In the genomic region with DNA sequence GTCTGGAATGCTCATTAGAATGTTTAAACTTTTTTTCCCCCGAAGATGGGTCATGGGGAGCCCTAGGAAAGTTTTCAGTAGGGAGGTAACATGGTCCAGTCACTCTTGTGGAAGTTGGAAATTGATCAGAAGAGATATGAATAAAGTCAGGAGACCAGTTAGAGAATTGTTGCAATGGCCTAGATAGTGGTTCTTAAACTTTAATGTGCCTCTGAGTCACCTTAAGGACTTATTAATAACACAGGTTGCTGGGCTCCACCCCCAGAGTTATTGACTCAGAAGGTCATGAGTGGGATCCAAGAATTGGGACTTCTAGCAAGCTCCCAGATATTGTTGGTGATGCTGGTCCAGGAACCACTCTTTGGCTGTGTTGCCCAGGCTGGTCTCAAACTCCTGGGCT, we compare ENCODE assay signal across 20 cellular contexts. TPM values are rescaled to one million over a fixed set of nuclear protein-coding genes. Genes with fewer than 3 reads are reported as not detected.
DNase-seq lines count a peak whose midpoint lies in the region; ATAC-seq and TF ChIP-seq lines count a peak whose summit lies in the region.
"Had no signal": no experiment of that assay in that cellular context is flagged by ENCODE, and none has a peak within 500 bp of the region (broad histone marks: within the 10 kb centered on the region; RNA-seq: fewer than 3 reads in every experiment).

No MANE protein-coding gene starts in this region.

- H3K79me2 ChIP-seq in PC-3 (ENCODE audit: low read length), result no peaks in the 10 kb centered on the region

- H3K9me3 ChIP-seq in PC-3 (ENCODE audit: low read length) (no peaks in the 10 kb centered on the region), ovary (no peaks in the 10 kb centered on the region)
- H3K9me3 ChIP-seq: A549, right lobe of liver had no signal

- H3K4me3 Mint-ChIP-seq in activated naive CD4-positive, alpha-beta T cell treated with anti-CD3 and anti-CD28 coated beads, Interleukin-2, amount 10 ng/mL, durations not matched to agents 7 days and 5 days, result no peak overlapping the region
- H3K4me3 Mint-ChIP-seq: activated CD4-positive, alpha-beta memory T cell treated with anti-CD3 and anti-CD28 coated beads, Interleukin-2, amount 10 ng/mL, durations not matched to agents 7 days and 5 days; activated T-cell treated with anti-CD3 and anti-CD28 coated beads, Interleukin-2, amount 50 U/mL, for 4 hours; memory B cell; naive B cell; T-helper 2 cell treated with Interferon-gamma antibody and Interleukin-4, amounts not matched to agents 5 μg/mL and 100 μg/mL, for 36 hours had no signal

- H3K9ac ChIP-seq in PC-3 (ENCODE audit: low read length), result no peak overlapping the region
- H3K9ac ChIP-seq: BLaER1 had no signal

- H3K9me2 ChIP-seq in PC-3 (replicated peaks; ENCODE audit: low read length), result no peaks in the 10 kb centered on the region

- peaks cover 3% of the 10 kb centered on the region for H3K36me3 Mint-ChIP-seq in activated naive CD4-positive, alpha-beta T cell treated with anti-CD3 and anti-CD28 coated beads, Interleukin-2, amount 10 ng/mL, durations not matched to agents 7 days and 5 days
- H3K36me3 Mint-ChIP-seq: naive B cell had no signal

- H2AFZ ChIP-seq in PC-3 (ENCODE audit: low read length), result no peak overlapping the region

- H3K27ac ChIP-seq in PC-3 (ENCODE audit: low read length), result no peak overlapping the region
- H3K27ac ChIP-seq in ovary, result no peak overlapping the region
- H3K27ac ChIP-seq: A549, BLaER1, brain microvascular endothelial cell, right lobe of liver had no signal

- POLR2A ChIA-PET in PC-3 (lab: Charles Lee; ENCODE audit: unreplicated experiment), result no interaction called here

- no peaks in the 10 kb centered on the region for H3K9me3 Mint-ChIP-seq in activated naive CD4-positive, alpha-beta T cell treated with anti-CD3 and anti-CD28 coated beads, Interleukin-2, amount 10 ng/mL, durations not matched to agents 7 days and 5 days
- H3K9me3 Mint-ChIP-seq: activated CD4-positive, alpha-beta memory T cell treated with anti-CD3 and anti-CD28 coated beads, Interleukin-2, amount 10 ng/mL, durations not matched to agents 7 days and 5 days; activated T-cell treated with anti-CD3 and anti-CD28 coated beads, Interleukin-2, amount 50 U/mL, for 4 hours; memory B cell; naive B cell; T-helper 2 cell treated with Interferon-gamma antibody and Interleukin-4, amounts not matched to agents 5 μg/mL and 100 μg/mL, for 36 hours had no signal

- peaks cover 2% of the 10 kb centered on the region for H3K4me1 Mint-ChIP-seq in activated naive CD4-positive, alpha-beta T cell treated with anti-CD3 and anti-CD28 coated beads, Interleukin-2, amount 10 ng/mL, durations not matched to agents 7 days and 5 days

- H3K27me3 ChIP-seq in PC-3 (ENCODE audit: low read length), result no peaks in the 10 kb centered on the region
- H3K27me3 ChIP-seq in ovary, result no peaks in the 10 kb centered on the region

- no TSS peak for BruUV-seq in PC-3 (replicated peaks; lab: Mats Ljungman, UMichigan)

- ATAC-seq in PC-3, result no peak
- no peak for ATAC-seq in sciatic nerve
- ATAC-seq: A549; activated T-cell treated with anti-CD3 and anti-CD28 coated beads, Interleukin-2, amount 50 U/mL, for 4 hours; right lobe of liver had no signal

- no peak overlapping the region for H3K4me3 ChIP-seq in PC-3 (ENCODE audit: low read length)
- no peak overlapping the region for H3K4me3 ChIP-seq in ovary
- H3K4me3 ChIP-seq: A549, BLaER1, right lobe of liver had no signal

- peaks cover 43% of the 10 kb centered on the region for H3K27me3 Mint-ChIP-seq in activated naive CD4-positive, alpha-beta T cell treated with anti-CD3 and anti-CD28 coated beads, Interleukin-2, amount 10 ng/mL, durations not matched to agents 7 days and 5 days

- no peaks in the 10 kb centered on the region for H3K36me3 ChIP-seq in PC-3 (ENCODE audit: low read depth, low read length)
- no peaks in the 10 kb centered on the region for H3K36me3 ChIP-seq in ovary
- H3K36me3 ChIP-seq: right lobe of liver had no signal

- TF ChIP-seq POLR2A in ovary (IDR thresholded peaks at IDR 0.05), result no peak

- CTCF ChIA-PET in activated naive CD4-positive, alpha-beta T cell treated with anti-CD3 and anti-CD28 coated beads, Interleukin-2, amount 10 ng/mL, durations not matched to agents 7 days and 5 days (lab: Charles Lee), result interaction anchor here (3.4 to 4.8 kb wide), 2 partner anchors 145 to 158 kb away, joined by 24 to 40 read pairs; no protein-coding TSS in a partner anchor
- CTCF ChIA-PET in PC-3 (lab: Charles Lee), result interaction anchor here (0.9 kb wide), 1 partner anchor 157 kb away, joined by 5 read pairs; no protein-coding TSS in a partner anchor

- 59 to 89% (median 81%) methylated on average over 1 of the region's 1 CpG for WGBS in ovary, 3 donors

- H3K27ac Mint-ChIP-seq in activated naive CD4-positive, alpha-beta T cell treated with anti-CD3 and anti-CD28 coated beads, Interleukin-2, amount 10 ng/mL, durations not matched to agents 7 days and 5 days, result no peak overlapping the region
- H3K27ac Mint-ChIP-seq: activated CD4-positive, alpha-beta memory T cell treated with anti-CD3 and anti-CD28 coated beads, Interleukin-2, amount 10 ng/mL, durations not matched to agents 7 days and 5 days; memory B cell; T-helper 2 cell treated with Interferon-gamma antibody and Interleukin-4, amounts not matched to agents 5 μg/mL and 100 μg/mL, for 36 hours had no signal

- H4K20me1 ChIP-seq in PC-3 (ENCODE audit: low read length), result no peaks in the 10 kb centered on the region; the same call in 1 of the 2 replicates

- no peaks in the 10 kb centered on the region for H3F3A ChIP-seq in PC-3 (ENCODE audit: low read length, unreplicated experiment)

- TF ChIP-seq CTCF in PC-3 (conservative IDR thresholded peaks at IDR 0.05; ENCODE audit: low read depth, low read length), result no peak
- TF ChIP-seq CTCF in ovary (IDR thresholded peaks at IDR 0.05), result no peak

- peak; percentile 11 for DNase-seq in activated naive CD4-positive, alpha-beta T cell treated with anti-CD3 and anti-CD28 coated beads, Interleukin-2, amount 10 ng/mL, durations not matched to agents 7 days and 5 days
- DNase-seq in activated naive CD4-positive, alpha-beta T cell treated with anti-CD3 and anti-CD28 coated beads, Interleukin-2, amount 50 U/mL, for 16 hours, result no peak
- peak; percentile 44 for DNase-seq in PC-3
- peak; percentile 12 for DNase-seq in fibroblast of peridontal ligament (ENCODE audit: extremely low read depth)
- peak; percentile 33 for DNase-seq in sciatic nerve (ENCODE audit: low spot score)
- no peak for DNase-seq in NCI-H526 (lab: John Stamatoyannopoulos, UW)
- DNase-seq in SW480 (ENCODE audit: low spot score), result no peak
- DNase-seq in ovary, result no peak
- DNase-seq: activated CD4-positive, alpha-beta memory T cell treated with anti-CD3 and anti-CD28 coated beads, Interleukin-2, amount 10 ng/mL, durations not matched to agents 7 days and 5 days; activated T-cell treated with anti-CD3 and anti-CD28 coated beads, Interleukin-2, amount 50 U/mL, for 4 hours; brain microvascular endothelial cell; Calu3; kidney glomerular epithelial cell; naive B cell; NCI-H1694 treated with DMSO at 0.1 percent for 48 hours; right lobe of liver had no signal

- intact Hi-C loops in PC-3 (cut with micrococcal nuclease) (loop anchor here (1.0 kb wide), 3 partner anchors 145 to 204 kb away; no protein-coding TSS in a partner anchor), sciatic nerve (cut with DNase I) (loop anchor here (5.0 to 10.0 kb wide), 2 partner anchors 157 to 205 kb away; no protein-coding TSS in a partner anchor), ovary (cut with DNase I) (loop anchor here (2.0 to 10.0 kb wide), 4 partner anchors 118 to 375 kb away; a partner anchor contains a TSS)

- no peak for TF ChIP-seq EP300 in ovary (IDR thresholded peaks at IDR 0.05)

- H3K4me2 ChIP-seq in PC-3 (ENCODE audit: low read length), result no peak overlapping the region
- H3K4me2 ChIP-seq: A549, BLaER1 had no signal

- H3K4me1 ChIP-seq in PC-3 (ENCODE audit: insufficient read depth, low read length) (peaks cover 14% of the 10 kb centered on the region), ovary (ENCODE audit: insufficient read depth) (peaks cover 6% of the 10 kb centered on the region)
- H3K4me1 ChIP-seq: A549 had no signal

RNA-seq across cellular contexts. Expression of a gene that starts 3.2 kb away (rescaled TPM):
- total RNA-seq in PC-3 (2014; rRNA removed) (0.26 and 1.4 TPM in 2 replicates), sciatic nerve (3.4 TPM), ovary (1 to 10 TPM in 4 of 7 donors, under 1 TPM in 3; 0.24 to 1.6 (median 1.3) TPM)
- polyA plus RNA-seq in ovary, result 1 to 10 TPM in 1 of 2 donors, under 1 TPM in 1; 0.67 to 1.1 TPM

RNA-seq across cellular contexts. Expression of a gene that starts 12.4 kb away (rescaled TPM):
- total RNA-seq in PC-3 (2014; rRNA removed) (25.2 and 30.2 TPM in 2 replicates), sciatic nerve (28.6 TPM), ovary (10 to 100 TPM; 15.4 to 36.2 (median 28.2) TPM)
- 10 to 100 TPM in 1 of 2 donors, 1 to 10 TPM in 1; 5.9 to 13.6 TPM for polyA plus RNA-seq in ovary

RNA-seq across cellular contexts. Expression of a gene that starts 12.8 kb away (rescaled TPM):
- total RNA-seq in PC-3 (2014; rRNA removed), result 20.9 and 26.7 TPM in 2 replicates
- 66.9 TPM for total RNA-seq in sciatic nerve
- 10 to 100 TPM; 32.5 to 66.7 (median 42.7) TPM for total RNA-seq in ovary
- polyA plus RNA-seq in ovary, result 10 to 100 TPM; 18.2 to 78.3 TPM

Comparison
In these comparisons a context has a peak if more than half of its experiments do, and no peak if none do; other contexts are left out.
1. DNase-seq: peak in activated naive CD4-positive, alpha-beta T cell treated with anti-CD3 and anti-CD28 coated beads, Interleukin-2, amount 10 ng/mL, durations not matched to agents 7 days and 5 days (single experiment), PC-3 (single experiment), fibroblast of peridontal ligament (single experiment) and sciatic nerve (single experiment); none in activated naive CD4-positive, alpha-beta T cell treated with anti-CD3 and anti-CD28 coated beads, Interleukin-2, amount 50 U/mL, for 16 hours (single experiment), NCI-H526 (0 of 2), SW480 (single experiment) and ovary (0 of 5).